In the genomic region with DNA sequence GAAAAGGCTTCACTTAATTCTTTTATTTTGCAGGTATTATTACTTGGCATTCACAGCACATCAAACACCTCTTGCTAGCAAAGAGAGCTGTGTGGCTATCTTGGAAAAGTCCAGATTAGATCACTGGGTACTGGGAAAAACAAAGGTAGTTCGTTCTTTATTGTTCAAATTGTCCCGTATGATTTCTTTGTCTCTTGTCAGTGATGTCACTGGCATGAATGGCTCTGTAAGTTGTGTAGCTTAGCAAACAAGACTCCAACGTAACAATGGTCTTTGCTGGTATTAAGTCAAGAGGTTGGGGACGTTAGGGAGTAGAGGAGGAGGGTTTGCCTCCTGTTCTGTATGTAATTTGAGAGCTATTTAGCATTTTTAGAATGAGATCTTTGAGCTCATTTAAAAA, we compare ENCODE assay signal across 17 cellular contexts.
"Had no signal": no experiment of that assay in that cellular context is flagged by ENCODE, and none has a peak within 500 bp of the region (broad histone marks: within the 10 kb centered on the region; RNA-seq: fewer than 3 reads in every experiment).

No MANE protein-coding gene starts in this region.

- ATAC-seq: activated T-helper 17 cell treated with anti-CD3 and anti-CD28 coated beads, Interleukin-2, amount 50 U/mL, for 72 hours; heart left ventricle; left lung; natural killer cell treated with Interleukin-12 subunit alpha and Interleukin-12 subunit beta and Interleukin-15 and Interleukin-18, amount 100 ng/mL, for 72 hours; psoas muscle; right lobe of liver; stimulated activated memory B cell treated with anti-CD40 and anti-IgM and Interleukin-4, amounts not matched to agents 10 μg/mL and 1 μg/mL and 100 μg/mL, for 72 hours had no signal

- DNase-seq: activated CD4-positive, alpha-beta T cell treated with anti-CD3 and anti-CD28 coated beads, Interleukin-2, amount 10 ng/mL, durations not matched to agents 24 days and 14 days; activated naive CD4-positive, alpha-beta T cell treated with anti-CD3 and anti-CD28 coated beads, Interleukin-2, amount 10 ng/mL, durations not matched to agents 7 days and 5 days; activated T-cell treated with anti-CD3 and anti-CD28 coated beads for 4 hours; adrenal gland; caudate nucleus; colonic mucosa; foreskin melanocyte; heart left ventricle; left lung; psoas muscle; right lobe of liver; spleen; stimulated activated CD4-positive, alpha-beta T cell treated with anti-CD3 and anti-CD28 coated beads, Interleukin-1b, Interleukin-23, amount 100 ng/mL, for 48 hours; tibial artery had no signal
